In the genomic region with DNA sequence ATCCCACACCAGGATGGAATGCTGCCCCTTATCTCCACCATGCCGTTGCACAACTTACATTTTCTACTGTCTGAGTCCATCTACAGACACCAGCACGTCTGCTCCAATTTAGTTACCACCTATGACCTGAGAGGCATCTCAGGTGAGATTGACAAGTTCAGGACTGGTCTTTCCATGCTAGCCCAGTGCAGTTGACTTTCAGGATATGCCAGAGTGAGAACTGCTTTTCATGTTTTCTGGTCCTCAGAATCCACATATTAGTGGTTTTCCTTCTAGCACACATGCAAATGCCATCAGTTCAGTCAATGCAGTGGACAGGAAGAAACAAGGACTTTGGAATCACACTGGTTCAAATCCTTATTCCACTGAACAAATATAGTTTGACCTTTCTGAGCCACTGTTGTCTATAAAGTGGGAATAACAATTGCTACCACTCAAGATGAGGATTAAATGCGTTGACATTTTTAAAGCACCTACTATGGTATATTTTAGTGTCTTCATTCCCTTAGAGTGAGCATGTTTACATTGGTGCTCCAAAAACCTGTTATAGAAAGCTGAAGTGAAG, we compare ENCODE assay signal across 1 cellular context.
TF ChIP-seq lines count a peak whose summit lies in the region.

No MANE protein-coding gene starts in this region.

TF ChIP-seq in HepG2, 621 proteins besides CTCF, POLR2A, EP300 and RAD21 (continued from another document and continues in another):
- TF ChIP-seq, protein P1, sequence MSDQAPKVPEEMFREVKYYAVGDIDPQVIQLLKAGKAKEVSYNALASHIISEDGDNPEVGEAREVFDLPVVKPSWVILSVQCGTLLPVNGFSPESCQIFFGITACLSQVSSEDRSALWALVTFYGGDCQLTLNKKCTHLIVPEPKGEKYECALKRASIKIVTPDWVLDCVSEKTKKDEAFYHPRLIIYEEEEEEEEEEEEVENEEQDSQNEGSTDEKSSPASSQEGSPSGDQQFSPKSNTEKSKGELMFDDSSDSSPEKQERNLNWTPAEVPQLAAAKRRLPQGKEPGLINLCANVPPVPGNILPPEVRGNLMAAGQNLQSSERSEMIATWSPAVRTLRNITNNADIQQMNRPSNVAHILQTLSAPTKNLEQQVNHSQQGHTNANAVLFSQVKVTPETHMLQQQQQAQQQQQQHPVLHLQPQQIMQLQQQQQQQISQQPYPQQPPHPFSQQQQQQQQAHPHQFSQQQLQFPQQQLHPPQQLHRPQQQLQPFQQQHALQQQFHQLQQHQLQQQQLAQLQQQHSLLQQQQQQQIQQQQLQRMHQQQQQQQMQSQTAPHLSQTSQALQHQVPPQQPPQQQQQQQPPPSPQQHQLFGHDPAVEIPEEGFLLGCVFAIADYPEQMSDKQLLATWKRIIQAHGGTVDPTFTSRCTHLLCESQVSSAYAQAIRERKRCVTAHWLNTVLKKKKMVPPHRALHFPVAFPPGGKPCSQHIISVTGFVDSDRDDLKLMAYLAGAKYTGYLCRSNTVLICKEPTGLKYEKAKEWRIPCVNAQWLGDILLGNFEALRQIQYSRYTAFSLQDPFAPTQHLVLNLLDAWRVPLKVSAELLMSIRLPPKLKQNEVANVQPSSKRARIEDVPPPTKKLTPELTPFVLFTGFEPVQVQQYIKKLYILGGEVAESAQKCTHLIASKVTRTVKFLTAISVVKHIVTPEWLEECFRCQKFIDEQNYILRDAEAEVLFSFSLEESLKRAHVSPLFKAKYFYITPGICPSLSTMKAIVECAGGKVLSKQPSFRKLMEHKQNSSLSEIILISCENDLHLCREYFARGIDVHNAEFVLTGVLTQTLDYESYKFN (CRISPR knock-in tag; conservative IDR thresholded peaks at IDR 0.05), result peak; percentile 93
- TF ChIP-seq HOXD1 (CRISPR knock-in tag; IDR thresholded peaks at IDR 0.05), result no peak
- peak; percentile 59; the same call in 1 of the 2 replicates for TF ChIP-seq KDM6A (CRISPR knock-in tag; IDR thresholded peaks at IDR 0.05; ENCODE audit: low read depth)
- no peak for TF ChIP-seq YEATS2 (CRISPR knock-in tag; IDR thresholded peaks at IDR 0.05; ENCODE audit: borderline replicate concordance)
- TF ChIP-seq ZNF296 (CRISPR knock-in tag; conservative IDR thresholded peaks at IDR 0.05), result no peak
- no peak for TF ChIP-seq U2AF1 (optimal IDR thresholded peaks at IDR 0.05; ENCODE audit: low read depth, low read length)
- no peak for TF ChIP-seq ARNT2 (CRISPR knock-in tag; IDR thresholded peaks at IDR 0.05; ENCODE audit: low read depth)
- TF ChIP-seq, protein P2, sequence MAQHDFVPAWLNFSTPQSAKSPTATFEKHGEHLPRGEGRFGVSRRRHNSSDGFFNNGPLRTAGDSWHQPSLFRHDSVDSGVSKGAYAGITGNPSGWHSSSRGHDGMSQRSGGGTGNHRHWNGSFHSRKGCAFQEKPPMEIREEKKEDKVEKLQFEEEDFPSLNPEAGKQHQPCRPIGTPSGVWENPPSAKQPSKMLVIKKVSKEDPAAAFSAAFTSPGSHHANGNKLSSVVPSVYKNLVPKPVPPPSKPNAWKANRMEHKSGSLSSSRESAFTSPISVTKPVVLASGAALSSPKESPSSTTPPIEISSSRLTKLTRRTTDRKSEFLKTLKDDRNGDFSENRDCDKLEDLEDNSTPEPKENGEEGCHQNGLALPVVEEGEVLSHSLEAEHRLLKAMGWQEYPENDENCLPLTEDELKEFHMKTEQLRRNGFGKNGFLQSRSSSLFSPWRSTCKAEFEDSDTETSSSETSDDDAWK (CRISPR knock-in tag; IDR thresholded peaks at IDR 0.05), result no peak
- TF ChIP-seq YY1 (IDR thresholded peaks at IDR 0.05; ENCODE audit: insufficient read depth, insufficient replicate concordance, low read depth, low read length), result no peak
- TF ChIP-seq ZNF792 (CRISPR knock-in tag; IDR thresholded peaks at IDR 0.05), result no peak
- no peak for TF ChIP-seq GLI4 (CRISPR knock-in tag; IDR thresholded peaks at IDR 0.05; ENCODE audit: borderline replicate concordance)
- TF ChIP-seq ZNF614 (CRISPR knock-in tag; IDR thresholded peaks at IDR 0.05; ENCODE audit: borderline replicate concordance), result 0 out of 2 replicates have a peak, but pooled peaks have one; percentile 43
- TF ChIP-seq, protein P3, sequence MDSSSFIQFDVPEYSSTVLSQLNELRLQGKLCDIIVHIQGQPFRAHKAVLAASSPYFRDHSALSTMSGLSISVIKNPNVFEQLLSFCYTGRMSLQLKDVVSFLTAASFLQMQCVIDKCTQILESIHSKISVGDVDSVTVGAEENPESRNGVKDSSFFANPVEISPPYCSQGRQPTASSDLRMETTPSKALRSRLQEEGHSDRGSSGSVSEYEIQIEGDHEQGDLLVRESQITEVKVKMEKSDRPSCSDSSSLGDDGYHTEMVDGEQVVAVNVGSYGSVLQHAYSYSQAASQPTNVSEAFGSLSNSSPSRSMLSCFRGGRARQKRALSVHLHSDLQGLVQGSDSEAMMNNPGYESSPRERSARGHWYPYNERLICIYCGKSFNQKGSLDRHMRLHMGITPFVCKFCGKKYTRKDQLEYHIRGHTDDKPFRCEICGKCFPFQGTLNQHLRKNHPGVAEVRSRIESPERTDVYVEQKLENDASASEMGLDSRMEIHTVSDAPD (CRISPR knock-in tag; IDR thresholded peaks at IDR 0.05), result no peak
- TF ChIP-seq, protein P4, sequence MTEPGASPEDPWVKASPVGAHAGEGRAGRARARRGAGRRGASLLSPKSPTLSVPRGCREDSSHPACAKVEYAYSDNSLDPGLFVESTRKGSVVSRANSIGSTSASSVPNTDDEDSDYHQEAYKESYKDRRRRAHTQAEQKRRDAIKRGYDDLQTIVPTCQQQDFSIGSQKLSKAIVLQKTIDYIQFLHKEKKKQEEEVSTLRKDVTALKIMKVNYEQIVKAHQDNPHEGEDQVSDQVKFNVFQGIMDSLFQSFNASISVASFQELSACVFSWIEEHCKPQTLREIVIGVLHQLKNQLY (CRISPR knock-in tag; IDR thresholded peaks at IDR 0.05), result no peak
- TF ChIP-seq ESRRA (CRISPR knock-in tag; IDR thresholded peaks at IDR 0.05; ENCODE audit: low read depth), result no peak
- TF ChIP-seq ZNF33B (CRISPR knock-in tag; IDR thresholded peaks at IDR 0.05), result no peak
- no peak for TF ChIP-seq ZNF143 (CRISPR knock-in tag; IDR thresholded peaks at IDR 0.05)
- 0 out of 2 replicates have a peak, but pooled peaks have one; percentile 24 for TF ChIP-seq HOXA3 (CRISPR knock-in tag; IDR thresholded peaks at IDR 0.05)
- TF ChIP-seq, protein P5, sequence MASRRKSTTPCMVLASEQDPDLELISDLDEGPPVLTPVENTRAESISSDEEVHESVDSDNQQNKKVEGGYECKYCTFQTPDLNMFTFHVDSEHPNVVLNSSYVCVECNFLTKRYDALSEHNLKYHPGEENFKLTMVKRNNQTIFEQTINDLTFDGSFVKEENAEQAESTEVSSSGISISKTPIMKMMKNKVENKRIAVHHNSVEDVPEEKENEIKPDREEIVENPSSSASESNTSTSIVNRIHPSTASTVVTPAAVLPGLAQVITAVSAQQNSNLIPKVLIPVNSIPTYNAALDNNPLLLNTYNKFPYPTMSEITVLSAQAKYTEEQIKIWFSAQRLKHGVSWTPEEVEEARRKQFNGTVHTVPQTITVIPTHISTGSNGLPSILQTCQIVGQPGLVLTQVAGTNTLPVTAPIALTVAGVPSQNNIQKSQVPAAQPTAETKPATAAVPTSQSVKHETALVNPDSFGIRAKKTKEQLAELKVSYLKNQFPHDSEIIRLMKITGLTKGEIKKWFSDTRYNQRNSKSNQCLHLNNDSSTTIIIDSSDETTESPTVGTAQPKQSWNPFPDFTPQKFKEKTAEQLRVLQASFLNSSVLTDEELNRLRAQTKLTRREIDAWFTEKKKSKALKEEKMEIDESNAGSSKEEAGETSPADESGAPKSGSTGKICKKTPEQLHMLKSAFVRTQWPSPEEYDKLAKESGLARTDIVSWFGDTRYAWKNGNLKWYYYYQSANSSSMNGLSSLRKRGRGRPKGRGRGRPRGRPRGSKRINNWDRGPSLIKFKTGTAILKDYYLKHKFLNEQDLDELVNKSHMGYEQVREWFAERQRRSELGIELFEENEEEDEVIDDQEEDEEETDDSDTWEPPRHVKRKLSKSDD (CRISPR knock-in tag; IDR thresholded peaks at IDR 0.05; ENCODE audit: low read depth), result no peak
- no peak for TF ChIP-seq SSRP1 (CRISPR knock-in tag; IDR thresholded peaks at IDR 0.05)
- no peak for TF ChIP-seq RELA (CRISPR knock-in tag; IDR thresholded peaks at IDR 0.05)
- TF ChIP-seq, protein P6, sequence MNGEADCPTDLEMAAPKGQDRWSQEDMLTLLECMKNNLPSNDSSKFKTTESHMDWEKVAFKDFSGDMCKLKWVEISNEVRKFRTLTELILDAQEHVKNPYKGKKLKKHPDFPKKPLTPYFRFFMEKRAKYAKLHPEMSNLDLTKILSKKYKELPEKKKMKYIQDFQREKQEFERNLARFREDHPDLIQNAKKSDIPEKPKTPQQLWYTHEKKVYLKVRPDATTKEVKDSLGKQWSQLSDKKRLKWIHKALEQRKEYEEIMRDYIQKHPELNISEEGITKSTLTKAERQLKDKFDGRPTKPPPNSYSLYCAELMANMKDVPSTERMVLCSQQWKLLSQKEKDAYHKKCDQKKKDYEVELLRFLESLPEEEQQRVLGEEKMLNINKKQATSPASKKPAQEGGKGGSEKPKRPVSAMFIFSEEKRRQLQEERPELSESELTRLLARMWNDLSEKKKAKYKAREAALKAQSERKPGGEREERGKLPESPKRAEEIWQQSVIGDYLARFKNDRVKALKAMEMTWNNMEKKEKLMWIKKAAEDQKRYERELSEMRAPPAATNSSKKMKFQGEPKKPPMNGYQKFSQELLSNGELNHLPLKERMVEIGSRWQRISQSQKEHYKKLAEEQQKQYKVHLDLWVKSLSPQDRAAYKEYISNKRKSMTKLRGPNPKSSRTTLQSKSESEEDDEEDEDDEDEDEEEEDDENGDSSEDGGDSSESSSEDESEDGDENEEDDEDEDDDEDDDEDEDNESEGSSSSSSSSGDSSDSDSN (CRISPR knock-in tag; IDR thresholded peaks at IDR 0.05), result no peak
- no peak for TF ChIP-seq ZNF557 (CRISPR knock-in tag; IDR thresholded peaks at IDR 0.05)
- TF ChIP-seq EZH2 (conservative IDR thresholded peaks at IDR 0.05; ENCODE audit: low read depth, low read length), result no peak
- no peak for TF ChIP-seq ZFP82 (CRISPR knock-in tag; IDR thresholded peaks at IDR 0.05; ENCODE audit: borderline replicate concordance)
- TF ChIP-seq MIXL1 (CRISPR knock-in tag; IDR thresholded peaks at IDR 0.05), result no peak
- no peak for TF ChIP-seq BORCS8-MEF2B (CRISPR knock-in tag; IDR thresholded peaks at IDR 0.05)
- peak; percentile 42; the same call in 1 of the 2 replicates for TF ChIP-seq NR2F2 (IDR thresholded peaks at IDR 0.05; ENCODE audit: borderline replicate concordance, low read depth)
- TF ChIP-seq KAT2B (IDR thresholded peaks at IDR 0.05; ENCODE audit: borderline replicate concordance, low read depth, low read length), result no peak
- TF ChIP-seq PHF21A (CRISPR knock-in tag; IDR thresholded peaks at IDR 0.05), result peak; percentile 70
- no peak for TF ChIP-seq CBFB (CRISPR knock-in tag; IDR thresholded peaks at IDR 0.05)
- peak; percentile 35; the same call in 1 of the 2 replicates for TF ChIP-seq FOXO1 (CRISPR knock-in tag; IDR thresholded peaks at IDR 0.05)
- TF ChIP-seq RORA (CRISPR knock-in tag; IDR thresholded peaks at IDR 0.05), result no peak
- TF ChIP-seq RXRB (CRISPR knock-in tag; IDR thresholded peaks at IDR 0.05; ENCODE audit: borderline replicate concordance), result peak; percentile 46; the same call in 1 of the 2 replicates
- TF ChIP-seq RFXANK (CRISPR knock-in tag; IDR thresholded peaks at IDR 0.05), result no peak
- TF ChIP-seq ZNF816 (CRISPR knock-in tag; IDR thresholded peaks at IDR 0.05; ENCODE audit: borderline replicate concordance), result no peak
- TF ChIP-seq ATM (IDR thresholded peaks at IDR 0.05; ENCODE audit: borderline replicate concordance), result no peak
- TF ChIP-seq, protein P7, sequence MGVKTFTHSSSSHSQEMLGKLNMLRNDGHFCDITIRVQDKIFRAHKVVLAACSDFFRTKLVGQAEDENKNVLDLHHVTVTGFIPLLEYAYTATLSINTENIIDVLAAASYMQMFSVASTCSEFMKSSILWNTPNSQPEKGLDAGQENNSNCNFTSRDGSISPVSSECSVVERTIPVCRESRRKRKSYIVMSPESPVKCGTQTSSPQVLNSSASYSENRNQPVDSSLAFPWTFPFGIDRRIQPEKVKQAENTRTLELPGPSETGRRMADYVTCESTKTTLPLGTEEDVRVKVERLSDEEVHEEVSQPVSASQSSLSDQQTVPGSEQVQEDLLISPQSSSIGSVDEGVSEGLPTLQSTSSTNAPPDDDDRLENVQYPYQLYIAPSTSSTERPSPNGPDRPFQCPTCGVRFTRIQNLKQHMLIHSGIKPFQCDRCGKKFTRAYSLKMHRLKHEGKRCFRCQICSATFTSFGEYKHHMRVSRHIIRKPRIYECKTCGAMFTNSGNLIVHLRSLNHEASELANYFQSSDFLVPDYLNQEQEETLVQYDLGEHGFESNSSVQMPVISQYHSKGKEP (CRISPR knock-in tag; IDR thresholded peaks at IDR 0.05), result no peak
- TF ChIP-seq MXD4 (CRISPR knock-in tag; IDR thresholded peaks at IDR 0.05), result no peak
- TF ChIP-seq ZFP36 (IDR thresholded peaks at IDR 0.05; ENCODE audit: borderline replicate concordance, low read depth, low read length, partially characterized antibody), result no peak
- TF ChIP-seq FIP1L1 (IDR thresholded peaks at IDR 0.05; ENCODE audit: borderline replicate concordance, insufficient read depth, low read depth, low read length), result no peak
- peak; percentile 85 for TF ChIP-seq NR2F6 (IDR thresholded peaks at IDR 0.05)
- TF ChIP-seq NR2F6 (CRISPR knock-in tag; IDR thresholded peaks at IDR 0.05), result peak; percentile 88
- no peak for TF ChIP-seq TOE1 (CRISPR knock-in tag; IDR thresholded peaks at IDR 0.05)
- TF ChIP-seq ZNF550 (CRISPR knock-in tag; IDR thresholded peaks at IDR 0.05; ENCODE audit: borderline replicate concordance), result no peak
- no peak for TF ChIP-seq MAFG (CRISPR knock-in tag; IDR thresholded peaks at IDR 0.05)
- no peak for TF ChIP-seq ZNF230 (CRISPR knock-in tag; IDR thresholded peaks at IDR 0.05)
- TF ChIP-seq ZNF883 (CRISPR knock-in tag; IDR thresholded peaks at IDR 0.05; ENCODE audit: not compliant biosample characterization), result no peak
- TF ChIP-seq CEBPB (IDR thresholded peaks at IDR 0.05; ENCODE audit: borderline replicate concordance, low read depth, low read length), result peak; percentile 73
- no peak for TF ChIP-seq ZNF709 (CRISPR knock-in tag; IDR thresholded peaks at IDR 0.05)
- peak; percentile 53 for TF ChIP-seq ASH2L (IDR thresholded peaks at IDR 0.05; ENCODE audit: insufficient read length, low read depth, low read length)
- no peak for TF ChIP-seq PHF8 (CRISPR knock-in tag; IDR thresholded peaks at IDR 0.05)
- no peak for TF ChIP-seq ZNF776 (CRISPR knock-in tag; IDR thresholded peaks at IDR 0.05)
- TF ChIP-seq FOXK2 (IDR thresholded peaks at IDR 0.05), result no peak
